In the genomic region with DNA sequence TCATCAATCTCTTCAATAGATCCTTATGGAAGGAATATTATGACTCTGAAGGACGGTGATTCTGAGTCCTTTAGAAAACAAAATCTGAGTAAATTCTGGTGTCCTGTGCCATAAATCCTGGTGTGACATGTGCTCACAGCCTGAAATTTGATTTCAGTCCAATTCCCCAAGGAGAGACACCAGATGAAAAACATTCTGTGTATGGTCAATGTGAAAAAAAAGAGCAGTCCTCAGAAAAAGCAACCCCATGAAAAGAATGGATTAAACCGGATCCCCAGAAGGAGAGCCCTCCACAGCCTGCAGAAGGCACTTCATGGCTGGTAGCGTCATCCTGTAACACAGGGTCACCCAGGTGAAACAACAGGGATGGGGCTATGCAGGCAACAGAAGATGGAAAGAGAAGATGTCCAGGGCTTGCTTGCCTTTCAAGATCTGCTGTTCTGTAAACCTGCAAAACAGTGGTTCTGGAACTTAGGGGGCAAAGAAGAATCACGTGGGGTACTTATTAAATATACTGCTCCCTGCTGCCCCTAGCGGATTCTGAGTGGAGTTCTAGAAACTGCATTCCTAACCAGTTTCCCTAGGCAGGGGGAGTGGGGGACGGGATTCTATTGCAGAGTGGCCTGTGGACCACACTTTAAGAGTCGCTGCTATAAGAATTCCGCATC, we compare ENCODE assay signal across 8 cellular contexts.
DNase-seq lines count a peak whose midpoint lies in the region; ATAC-seq and TF ChIP-seq lines count a peak whose summit lies in the region.

No MANE protein-coding gene starts in this region.

- no peak overlapping the region for H3K27ac ChIP-seq in HL-60 (replicated peaks)
- no peak overlapping the region for H3K27ac ChIP-seq in SK-N-MC
- H3K27ac ChIP-seq in aorta (ENCODE audit: low read depth in 1 of 2, low read length in 2 of 2) = peak overlapping the region; percentile 84 to 94

- intact Hi-C loops in aorta (cut with DNase I) = loop anchor here (5.0 to 10.0 kb wide), 4 partner anchors 55 to 122 kb away; a partner anchor contains a TSS

- DNase-seq in CD1c-positive myeloid dendritic cell (ENCODE audit: extremely low spot score) (peak; percentile 42), GM19238 (ENCODE audit: insufficient read length, low spot score) (peak; percentile 14), HL-60 (ENCODE audit: low read depth in 1 of 2, low spot score in 1 of 2) (peak in 1 of 2 experiments; percentile 39), SK-N-MC (ENCODE audit: low read depth, low spot score) (peak; percentile 3), medulla oblongata (ENCODE audit: extremely low spot score) (peak; percentile 64), aorta (peak in 1 of 2 donors; percentile 53)
- DNase-seq in effector CD4-positive, alpha-beta T cell = peak; percentile 2

- TF ChIP-seq CTCF in HL-60 (IDR thresholded peaks at IDR 0.05; ENCODE audit: insufficient read depth, low read length) = peak; percentile 57

- H3K9me3 ChIP-seq in SK-N-MC (ENCODE audit: low read depth, low read length) (no peaks in the 10 kb centered on the region), aorta (ENCODE audit: control insufficient read depth, low read length) (no peaks in the 10 kb centered on the region)

- WGBS in aorta, 2 donors = 25 to 31% methylated on average over 8 of the region's 8 CpGs

- H3K4me3 ChIP-seq in HL-60 (replicated peaks; ENCODE audit: insufficient read depth, low read length) (peak overlapping the region; percentile 15), SK-N-MC (no peak overlapping the region), aorta (ENCODE audit: low read length in 2 of 2) (peak overlapping the region; percentile 3 to 69)

- peaks cover 0 to 12% of the 10 kb centered on the region in 2 donors for H3K4me1 ChIP-seq in aorta (ENCODE audit: control insufficient read depth in 1 of 2, insufficient read depth in 2 of 2, low read length in 2 of 2)

- H3K27me3 ChIP-seq in HL-60 (ENCODE audit: insufficient read depth, poor library complexity, severe bottlenecking) (no peaks in the 10 kb centered on the region), aorta (ENCODE audit: control insufficient read depth in 1 of 2, insufficient read depth in 2 of 2, low read length in 1 of 2) (no peaks in the 10 kb centered on the region)

- ATAC-seq in aorta (ENCODE audit: low FRiP score) = peak; percentile 85
- no peak for ATAC-seq in HG03039 (IDR thresholded peaks at IDR 0.05; ENCODE audit: unreplicated experiment)

- no peak overlapping the region for H3K9ac ChIP-seq in SK-N-MC (ENCODE audit: insufficient read length)

- no peaks in the 10 kb centered on the region for H3K36me3 ChIP-seq in SK-N-MC (ENCODE audit: insufficient read depth, low read length)
- H3K36me3 ChIP-seq in aorta (ENCODE audit: control insufficient read depth in 1 of 2, insufficient read depth in 2 of 2, low read length in 1 of 2) = no peaks in the 10 kb centered on the region

Comparison
In these comparisons a context has a peak if more than half of its experiments do, and no peak if none do; other contexts are left out.
1. H3K27ac ChIP-seq: peak in aorta (2 of 2); none in HL-60 (single experiment) and SK-N-MC (single experiment).